ENCODE assay signal across 10 cellular contexts in the genomic region with DNA sequence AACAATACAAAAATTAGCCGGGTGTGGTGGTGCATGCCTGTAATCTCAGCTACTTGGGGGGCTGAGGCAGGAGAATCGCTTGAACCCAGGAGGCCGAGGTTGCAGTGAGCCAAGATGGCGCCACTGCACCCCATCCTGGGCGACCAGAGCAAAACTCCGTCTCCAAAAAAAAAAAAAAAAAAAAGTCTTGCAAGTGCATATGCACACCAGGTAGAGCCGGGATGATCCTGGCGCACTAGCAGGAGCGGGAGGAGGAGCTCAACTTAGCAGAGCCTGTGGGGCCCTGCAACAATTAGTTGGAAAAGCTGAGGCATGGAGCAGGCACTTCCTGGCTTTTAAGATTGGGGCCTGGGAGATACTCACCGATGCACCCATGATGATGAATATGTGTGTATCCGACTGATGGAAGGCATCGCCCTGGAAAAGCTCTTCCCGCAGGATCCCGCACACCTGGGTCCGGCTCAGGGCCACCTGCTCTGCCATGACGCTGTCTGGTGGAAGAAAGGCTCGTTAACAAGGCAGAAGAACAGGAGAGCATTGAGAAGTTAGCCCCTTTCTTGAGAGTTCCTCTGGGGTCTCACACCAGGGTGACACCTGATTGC. TPM values are rescaled to one million over a fixed set of nuclear protein-coding genes. Genes with fewer than 3 reads are reported as not detected.
DNase-seq lines count a peak whose midpoint lies in the region; ATAC-seq and TF ChIP-seq lines count a peak whose summit lies in the region.
"Had no signal": no experiment of that assay in that cellular context is flagged by ENCODE, and none has a peak within 500 bp of the region (broad histone marks: within the 10 kb centered on the region; RNA-seq: fewer than 3 reads in every experiment).

No MANE protein-coding gene starts in this region.

- no peaks in the 10 kb centered on the region for H3K27me3 ChIP-seq in testis

- no peaks in the 10 kb centered on the region for H3K36me3 ChIP-seq in testis (ENCODE audit: low read depth, missing control alignments)

- no peak for TF ChIP-seq CTCF in testis (IDR thresholded peaks at IDR 0.05)
- no peak for TF ChIP-seq CTCF in omental fat pad (IDR thresholded peaks at IDR 0.05)

- peaks cover 14% of the 10 kb centered on the region for H3K27me3 Mint-ChIP-seq in activated T-cell treated with anti-CD3 and anti-CD28 coated beads, Interleukin-2, amount 50 U/mL, for 24 hours
- H3K27me3 Mint-ChIP-seq in activated T-helper 17 cell treated with anti-CD3 and anti-CD28 coated beads, Interleukin-2, amount 50 U/mL, for 72 hours, result no peaks in the 10 kb centered on the region
- H3K27me3 Mint-ChIP-seq in immature natural killer cell (ENCODE audit: low read depth in 3 of 3), result peaks cover 6 to 8% (median 7%) of the 10 kb centered on the region in 3 donors

- peak overlapping the region; percentile 78 for H3K27ac Mint-ChIP-seq in activated T-cell treated with anti-CD3 and anti-CD28 coated beads, Interleukin-2, amount 50 U/mL, for 24 hours
- H3K27ac Mint-ChIP-seq in activated T-helper 17 cell treated with anti-CD3 and anti-CD28 coated beads, Interleukin-2, amount 50 U/mL, for 72 hours, result no peak overlapping the region
- H3K27ac Mint-ChIP-seq in immature natural killer cell, result peak overlapping the region; percentile 66 to 89 (median 82)

- TF ChIP-seq POLR2A in testis (IDR thresholded peaks at IDR 0.05), result no peak

- H3K9me3 ChIP-seq in testis, result no peaks in the 10 kb centered on the region

- ATAC-seq in activated T-helper 17 cell treated with anti-CD3 and anti-CD28 coated beads, Interleukin-2, amount 50 U/mL, for 72 hours (replicated peaks), result no peak
- ATAC-seq in omental fat pad (ENCODE audit: low FRiP score), result no peak
- no peak for ATAC-seq in GM21825 (IDR thresholded peaks at IDR 0.05; ENCODE audit: unreplicated experiment)

- no peak overlapping the region for H3K27ac ChIP-seq in testis

- H3K36me3 Mint-ChIP-seq in activated T-cell treated with anti-CD3 and anti-CD28 coated beads, Interleukin-2, amount 50 U/mL, for 24 hours (ENCODE audit: low read depth), result peaks cover 68% of the 10 kb centered on the region
- peaks cover 46% of the 10 kb centered on the region for H3K36me3 Mint-ChIP-seq in activated T-helper 17 cell treated with anti-CD3 and anti-CD28 coated beads, Interleukin-2, amount 50 U/mL, for 72 hours (ENCODE audit: low read depth)
- peaks cover 0 to 10% (median 3%) of the 10 kb centered on the region in 3 donors for H3K36me3 Mint-ChIP-seq in immature natural killer cell

- peak overlapping the region; percentile 78 for H3K4me3 Mint-ChIP-seq in activated T-cell treated with anti-CD3 and anti-CD28 coated beads, Interleukin-2, amount 50 U/mL, for 24 hours
- peak overlapping the region; percentile 96 for H3K4me3 Mint-ChIP-seq in activated T-helper 17 cell treated with anti-CD3 and anti-CD28 coated beads, Interleukin-2, amount 50 U/mL, for 72 hours
- peak overlapping the region; percentile 72 to 81 (median 79) for H3K4me3 Mint-ChIP-seq in immature natural killer cell

- H3K4me1 Mint-ChIP-seq in activated T-cell treated with anti-CD3 and anti-CD28 coated beads, Interleukin-2, amount 50 U/mL, for 24 hours (ENCODE audit: low read depth), result peaks cover 61% of the 10 kb centered on the region
- H3K4me1 Mint-ChIP-seq in activated T-helper 17 cell treated with anti-CD3 and anti-CD28 coated beads, Interleukin-2, amount 50 U/mL, for 72 hours, result peaks cover 19% of the 10 kb centered on the region
- H3K4me1 Mint-ChIP-seq in immature natural killer cell, result peaks cover 68 to 70% of the 10 kb centered on the region in 2 donors

- no peak for DNase-seq in activated T-cell treated with anti-CD3 and anti-CD28 coated beads, Interleukin-2, amount 50 U/mL, for 24 hours
- no peak for DNase-seq in activated T-cell treated with anti-CD3 and anti-CD28 coated beads, Interleukin-2, amount 50 U/mL, for 1 hour
- DNase-seq in immature natural killer cell (no peak), testis (no peak), omental fat pad (ENCODE audit: low spot score) (no peak), LoVo (ENCODE audit: low spot score) (no peak)

- 48 to 66% methylated on average over 15 to 17 of the region's 17 CpGs for WGBS in testis, 2 donors

- H3K4me1 ChIP-seq in testis, result peaks cover 14% of the 10 kb centered on the region

- no peaks in the 10 kb centered on the region for H3K9me3 Mint-ChIP-seq in activated T-cell treated with anti-CD3 and anti-CD28 coated beads, Interleukin-2, amount 50 U/mL, for 24 hours
- no peaks in the 10 kb centered on the region for H3K9me3 Mint-ChIP-seq in activated T-helper 17 cell treated with anti-CD3 and anti-CD28 coated beads, Interleukin-2, amount 50 U/mL, for 72 hours
- H3K9me3 Mint-ChIP-seq in immature natural killer cell, result no peaks in the 10 kb centered on the region

- H3K4me3 ChIP-seq in testis, result peak overlapping the region; percentile 64 to 73

- intact Hi-C loops in testis (cut with DNase I; ENCODE audit: low total_unique reads), result no loop called here

RNA-seq across cellular contexts. Expression of a gene that starts 0.9 kb away (rescaled TPM):
- 10 to 100 TPM; 48.1 to 78.3 TPM for total RNA-seq in activated T-helper 17 cell treated with anti-CD3 and anti-CD28 coated beads, Interleukin-2, amount 50 U/mL, for 72 hours
- 10 to 100 TPM; 10.5 to 24.9 (median 12.1) TPM for polyA plus RNA-seq in immature natural killer cell
- total RNA-seq in testis, result 100 to 1,000 TPM; 263 to 419 TPM
- 206 TPM for polyA plus RNA-seq in testis (ENCODE audit: insufficient read depth, low read depth, low replicate concordance)
- total RNA-seq in omental fat pad, result 10 to 100 TPM; 42.1 to 76.7 (median 58.5) TPM

RNA-seq across cellular contexts. Expression of a gene that starts 1.6 kb away (rescaled TPM):
- total RNA-seq in activated T-helper 17 cell treated with anti-CD3 and anti-CD28 coated beads, Interleukin-2, amount 50 U/mL, for 72 hours, result 10 to 100 TPM; 26.1 to 39.6 TPM
- 10 to 100 TPM; 41.4 to 69.4 (median 45.9) TPM for polyA plus RNA-seq in immature natural killer cell
- total RNA-seq in testis, result 10 to 100 TPM; 28.1 to 38.7 TPM
- polyA plus RNA-seq in testis (ENCODE audit: insufficient read depth, low read depth, low replicate concordance), result 27.9 TPM
- total RNA-seq in omental fat pad, result 10 to 100 TPM in 3 of 4 donors, 1 to 10 TPM in 1; 7.5 to 15.4 (median 12.3) TPM

RNA-seq across cellular contexts. Expression of a gene that starts 29.7 kb away (rescaled TPM):
- 10 to 100 TPM; 24.5 to 25.4 TPM for total RNA-seq in activated T-helper 17 cell treated with anti-CD3 and anti-CD28 coated beads, Interleukin-2, amount 50 U/mL, for 72 hours
- polyA plus RNA-seq in immature natural killer cell, result 10 to 100 TPM; 27.1 to 31.3 (median 30.1) TPM
- total RNA-seq in testis, result 10 to 100 TPM; 24.7 to 41.1 TPM
- polyA plus RNA-seq in testis (ENCODE audit: insufficient read depth, low read depth, low replicate concordance), result 24.0 TPM
- total RNA-seq in omental fat pad, result 10 to 100 TPM; 27.7 to 58.3 (median 34.7) TPM

RNA-seq across cellular contexts. Expression of a gene that starts 39.2 kb away (rescaled TPM):
- total RNA-seq in activated T-helper 17 cell treated with anti-CD3 and anti-CD28 coated beads, Interleukin-2, amount 50 U/mL, for 72 hours, result not detected
- polyA plus RNA-seq in immature natural killer cell (not detected), testis (ENCODE audit: insufficient read depth, low read depth, low replicate concordance) (7.1 TPM)
- total RNA-seq in testis (10 to 100 TPM; 14.7 to 18.1 TPM), omental fat pad (not detected)
- total RNA-seq: T-helper 1 cell treated with Interleukin-12 subunit alpha and Interleukin-12 subunit beta and Interleukin-4 antibody, amounts not matched to agents 30 ng/mL and 1 ng/mL, for 36 hours; temporal lobe had no signal

RNA-seq across cellular contexts. Expression of a gene that starts 55.3 kb away (rescaled TPM):
- total RNA-seq in activated T-helper 17 cell treated with anti-CD3 and anti-CD28 coated beads, Interleukin-2, amount 50 U/mL, for 72 hours, result 10 to 100 TPM; 17.3 to 24.8 TPM
- 100 to 1,000 TPM in 1 of 3 donors, 10 to 100 TPM in 2; 53.1 to 110 (median 91.1) TPM for polyA plus RNA-seq in immature natural killer cell
- 10 to 100 TPM; 25.0 to 26.5 TPM for total RNA-seq in testis
- 22.4 TPM for polyA plus RNA-seq in testis (ENCODE audit: insufficient read depth, low read depth, low replicate concordance)
- 10 to 100 TPM; 22.9 to 29.7 (median 26.9) TPM for total RNA-seq in omental fat pad
